12 cellular contexts compared by ENCODE assay signal in the genomic region with DNA sequence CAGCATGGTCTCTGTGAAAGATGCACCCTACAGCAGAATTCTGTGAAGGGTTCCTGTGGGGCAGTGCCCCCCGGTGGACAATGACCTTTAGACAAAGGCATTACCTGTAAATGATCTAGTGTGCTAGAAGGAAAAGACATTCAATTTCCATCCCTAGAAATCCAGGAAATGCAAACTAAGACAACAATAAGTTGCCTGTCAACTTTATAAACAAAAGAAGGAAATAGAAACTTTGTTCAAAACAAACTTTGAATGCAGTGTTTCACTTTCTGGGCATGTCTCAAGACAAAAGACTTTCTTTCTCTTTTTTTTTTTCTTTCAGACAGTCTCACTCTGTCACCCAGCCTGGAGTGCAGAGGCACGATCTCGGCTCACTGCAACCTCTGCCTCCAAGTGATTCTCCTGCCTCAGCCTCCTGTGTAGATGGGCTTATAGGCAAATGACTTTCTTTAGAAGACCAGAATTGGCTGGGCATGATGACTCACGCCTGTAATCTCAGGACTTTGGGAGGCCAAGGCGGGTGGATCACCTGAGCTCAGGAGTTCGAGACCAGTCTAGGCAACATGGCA. TPM values are rescaled to one million over a fixed set of nuclear protein-coding genes. Genes with fewer than 3 reads are reported as not detected.
DNase-seq lines count a peak whose midpoint lies in the region; ATAC-seq and TF ChIP-seq lines count a peak whose summit lies in the region.
"Had no signal": no experiment of that assay in that cellular context is flagged by ENCODE, and none has a peak within 500 bp of the region (broad histone marks: within the 10 kb centered on the region; RNA-seq: fewer than 3 reads in every experiment).

No MANE protein-coding gene starts in this region.

- H3K9ac ChIP-seq in SK-N-SH (no peak overlapping the region), mucosa of rectum (ENCODE audit: low read depth in 1 of 2, low read length in 2 of 2) (no peak overlapping the region)

- H3K4me3 ChIP-seq in SK-N-SH (ENCODE audit: low read depth in 2 of 2, low read length in 1 of 2) (no peak overlapping the region), HFF-Myc (replicated peaks; ENCODE audit: low read depth, low read length) (no peak overlapping the region), mucosa of rectum (ENCODE audit: low read length in 2 of 2) (peak overlapping the region in 1 of 2 donors; percentile 13)
- H3K4me3 ChIP-seq: uterus had no signal

- DNase-seq in SK-N-SH (no peak), HFF-Myc (ENCODE audit: extremely low read depth, low read depth) (no peak), left cardiac atrium (no peak), hepatic stellate cell (ENCODE audit: low spot score) (no peak)
- DNase-seq in activated T-helper 1 cell treated with anti-CD3 and anti-CD28 coated beads, Interleukin-12 subunit alpha, Interleukin-12 subunit beta, Interleukin-2, Interleukin-4 antibody, amounts not matched to agents 30 ng/mL and 10 ng/mL and 1 ng/mL, durations not matched to agents 14 hours and 24 hours and 36 hours (ENCODE audit: low spot score), result no peak
- DNase-seq in activated effector memory CD4-positive, alpha-beta T cell treated with Interleukin-2 at 50 U/mL for 16 hours, result no peak
- DNase-seq: ACHN, NCI-H1048, uterus had no signal

- peak overlapping the region; percentile 30 for H3K4me3 Mint-ChIP-seq in activated T-helper 1 cell treated with anti-CD3 and anti-CD28 coated beads, Interleukin-12 subunit alpha, Interleukin-12 subunit beta, Interleukin-2, Interleukin-4 antibody, amounts not matched to agents 30 ng/mL and 10 ng/mL and 1 ng/mL, durations not matched to agents 14 hours and 24 hours and 36 hours

- H3K9me2 ChIP-seq in SK-N-SH, result no peaks in the 10 kb centered on the region

- TF ChIP-seq RAD21 in SK-N-SH (IDR thresholded peaks at IDR 0.05; ENCODE audit: low read length), result no peak

- peaks cover 29% of the 10 kb centered on the region for H3K4me1 Mint-ChIP-seq in activated T-helper 1 cell treated with anti-CD3 and anti-CD28 coated beads, Interleukin-12 subunit alpha, Interleukin-12 subunit beta, Interleukin-2, Interleukin-4 antibody, amounts not matched to agents 30 ng/mL and 10 ng/mL and 1 ng/mL, durations not matched to agents 14 hours and 24 hours and 36 hours (ENCODE audit: low read depth)

- H3K4me1 ChIP-seq in SK-N-SH (ENCODE audit: control insufficient read depth in 1 of 2, insufficient read depth in 2 of 2, low read depth in 1 of 2, low read length in 1 of 2), result no peaks in the 10 kb centered on the region
- H3K4me1 ChIP-seq in mucosa of rectum (ENCODE audit: control insufficient read depth in 2 of 2, insufficient read depth in 2 of 2, low read length in 2 of 2), result peaks cover 13 to 27% of the 10 kb centered on the region in 2 donors
- H3K4me1 ChIP-seq: uterus had no signal

- no peak overlapping the region for H3K4me2 ChIP-seq in SK-N-SH

- no peaks in the 10 kb centered on the region for H3F3A ChIP-seq in SK-N-SH (replicated peaks; ENCODE audit: insufficient read depth)

- no peak overlapping the region for H2AFZ ChIP-seq in SK-N-SH (ENCODE audit: low read depth)

- H3K27ac Mint-ChIP-seq in activated T-helper 1 cell treated with anti-CD3 and anti-CD28 coated beads, Interleukin-12 subunit alpha, Interleukin-12 subunit beta, Interleukin-2, Interleukin-4 antibody, amounts not matched to agents 30 ng/mL and 10 ng/mL and 1 ng/mL, durations not matched to agents 14 hours and 24 hours and 36 hours, result peak overlapping the region; percentile 44

- H3K27me3 ChIP-seq in SK-N-SH (ENCODE audit: insufficient read depth) (peaks cover 10% of the 10 kb centered on the region; the same call in 1 of the 2 replicates), mucosa of rectum (ENCODE audit: control insufficient read depth in 2 of 2, insufficient read depth in 2 of 2, low read length in 2 of 2) (no peaks in the 10 kb centered on the region)
- H3K27me3 ChIP-seq: neutrophil, uterus had no signal

- H3K9me3 ChIP-seq in SK-N-SH, result no peaks in the 10 kb centered on the region
- no peaks in the 10 kb centered on the region for H3K9me3 ChIP-seq in mucosa of rectum (ENCODE audit: control insufficient read depth in 2 of 2, low read length in 2 of 2)
- H3K9me3 ChIP-seq: neutrophil, uterus had no signal

- no peaks in the 10 kb centered on the region for H3K36me3 ChIP-seq in SK-N-SH (replicated peaks in 1 of 2; ENCODE audit: control insufficient read depth in 1 of 2, insufficient read depth in 2 of 2, low read length in 1 of 2)
- no peaks in the 10 kb centered on the region for H3K36me3 ChIP-seq in mucosa of rectum (ENCODE audit: control insufficient read depth in 2 of 2, insufficient read depth in 2 of 2, low read length in 2 of 2)
- H3K36me3 ChIP-seq: neutrophil, uterus had no signal

- CTCF ChIA-PET in SK-N-SH (lab: Yijun Ruan, JAX), result interaction anchor here (3.3 to 19.6 kb wide), 2 partner anchors 17 to 95 kb away, joined by 47 to 632 read pairs; partner anchors contain the start of genes ETHE1 and ZNF575

- intact Hi-C loops in activated T-helper 1 cell treated with anti-CD3 and anti-CD28 coated beads, Interleukin-12 subunit alpha, Interleukin-12 subunit beta, Interleukin-2, Interleukin-4 antibody, amounts not matched to agents 30 ng/mL and 10 ng/mL and 1 ng/mL, durations not matched to agents 14 hours and 24 hours and 36 hours (cut with micrococcal nuclease), result loop anchor here (5.0 kb wide), 1 partner anchor 377 kb away; no protein-coding TSS in a partner anchor
- intact Hi-C loops in left cardiac atrium (cut with DNase I), result no loop called here

- no peaks in the 10 kb centered on the region for H3K79me2 ChIP-seq in SK-N-SH (ENCODE audit: insufficient read depth)

- TF ChIP-seq EP300 in SK-N-SH (IDR thresholded peaks at IDR 0.05; ENCODE audit: borderline replicate concordance in 1 of 2, low read depth in 1 of 2, low read length in 1 of 2), result no peak

- TF ChIP-seq CTCF in SK-N-SH (IDR thresholded peaks at IDR 0.05), result 0 out of 2 replicates have a peak, but pooled peaks have one; percentile 18
- peak; percentile 24 for TF ChIP-seq CTCF in HFF-Myc (IDR thresholded peaks at IDR 0.05; ENCODE audit: low read depth, low read length, missing control alignments)

- H4K20me1 ChIP-seq in SK-N-SH (ENCODE audit: insufficient read depth), result no peaks in the 10 kb centered on the region

- ATAC-seq in SK-N-SH treated with all-trans-retinoic acid at 6 μM for 48 hours (no peak), left cardiac atrium (no peak)

- no peaks in the 10 kb centered on the region for H3K36me3 Mint-ChIP-seq in activated T-helper 1 cell treated with anti-CD3 and anti-CD28 coated beads, Interleukin-12 subunit alpha, Interleukin-12 subunit beta, Interleukin-2, Interleukin-4 antibody, amounts not matched to agents 30 ng/mL and 10 ng/mL and 1 ng/mL, durations not matched to agents 14 hours and 24 hours and 36 hours (ENCODE audit: low read depth)

- 14% methylated on average over 6 of the region's 6 CpGs for WGBS in SK-N-SH (ENCODE audit: low lambda C conversion rate)

- H3K27ac ChIP-seq in SK-N-SH (ENCODE audit: low read depth in 2 of 2, low read length in 1 of 2) (no peak overlapping the region), mucosa of rectum (ENCODE audit: low read depth in 2 of 2, low read length in 2 of 2) (peak overlapping the region; percentile 39 to 58)
- H3K27ac ChIP-seq: neutrophil, uterus had no signal

- H3K9me3 Mint-ChIP-seq in activated T-helper 1 cell treated with anti-CD3 and anti-CD28 coated beads, Interleukin-12 subunit alpha, Interleukin-12 subunit beta, Interleukin-2, Interleukin-4 antibody, amounts not matched to agents 30 ng/mL and 10 ng/mL and 1 ng/mL, durations not matched to agents 14 hours and 24 hours and 36 hours, result no peaks in the 10 kb centered on the region

- POLR2A ChIA-PET in SK-N-SH (lab: Yijun Ruan, JAX), result interaction anchor here (0.9 kb wide), 1 partner anchor 15 kb away, joined by 3 read pairs; no protein-coding TSS in a partner anchor

- H3K27me3 Mint-ChIP-seq in activated T-helper 1 cell treated with anti-CD3 and anti-CD28 coated beads, Interleukin-12 subunit alpha, Interleukin-12 subunit beta, Interleukin-2, Interleukin-4 antibody, amounts not matched to agents 30 ng/mL and 10 ng/mL and 1 ng/mL, durations not matched to agents 14 hours and 24 hours and 36 hours (ENCODE audit: insufficient read depth), result peaks cover 9% of the 10 kb centered on the region

TF ChIP-seq in SK-N-SH, 30 proteins besides CTCF, POLR2A, EP300 and RAD21 (continues in another document):
- TF ChIP-seq CHD2 (IDR thresholded peaks at IDR 0.05; ENCODE audit: low read length, partially characterized antibody), result no peak
- TF ChIP-seq USF2 (IDR thresholded peaks at IDR 0.05; ENCODE audit: borderline replicate concordance, low read depth, low read length), result no peak

TF ChIP-seq in SK-N-SH treated with all-trans-retinoic acid at 6 μM for 48 hours, 23 proteins besides CTCF, POLR2A, EP300 and RAD21 (continues in another document):
- TF ChIP-seq ZC3H10 (CRISPR knock-in tag; IDR thresholded peaks at IDR 0.05) (no peak), RARB (CRISPR knock-in tag; IDR thresholded peaks at IDR 0.05) (no peak), OSR1 (CRISPR knock-in tag; IDR thresholded peaks at IDR 0.05) (no peak)

RNA-seq across cellular contexts. Expression of gene TEX101, which starts 15.5 kb away (rescaled TPM):
- polyA plus RNA-seq in SK-N-SH (2012; rRNA removed), result 0.07 and 0.32 TPM in 2 replicates
- polyA plus RNA-seq in SK-N-SH (2012; cell fraction: cytosol; rRNA removed), result 0.13 and 0.17 TPM in 2 replicates
- 0.17 TPM in 1 of 2 replicates, not detected in the other for polyA plus RNA-seq in SK-N-SH (2012; cell fraction: nucleus; rRNA removed)
- not detected in 2 replicates for total RNA-seq in activated T-helper 1 cell treated with anti-CD3 and anti-CD28 coated beads, Interleukin-12 subunit alpha, Interleukin-12 subunit beta, Interleukin-2, Interleukin-4 antibody, amounts not matched to agents 30 ng/mL and 10 ng/mL and 1 ng/mL, durations not matched to agents 14 hours and 24 hours and 36 hours
- total RNA-seq in left cardiac atrium, result not detected
- total RNA-seq: uterus had no signal

RNA-seq across cellular contexts. Expression of gene LYPD3, which starts 35.2 kb away (rescaled TPM):
- polyA plus RNA-seq in SK-N-SH (2012; rRNA removed), result 3.4 and 4.2 TPM in 2 replicates
- 2.3 and 2.8 TPM in 2 replicates for polyA plus RNA-seq in SK-N-SH (2012; cell fraction: cytosol; rRNA removed)
- polyA plus RNA-seq in SK-N-SH (2012; cell fraction: nucleus; rRNA removed), result 5.4 and 7.0 TPM in 2 replicates
- 4.1 and 5.3 TPM in 2 replicates for total RNA-seq in activated T-helper 1 cell treated with anti-CD3 and anti-CD28 coated beads, Interleukin-12 subunit alpha, Interleukin-12 subunit beta, Interleukin-2, Interleukin-4 antibody, amounts not matched to agents 30 ng/mL and 10 ng/mL and 1 ng/mL, durations not matched to agents 14 hours and 24 hours and 36 hours
- under 1 TPM; 0.35 to 0.42 TPM for total RNA-seq in left cardiac atrium

Comparison
In these comparisons a context has a peak if more than half of its experiments do, and no peak if none do; other contexts are left out.
1. H3K27ac ChIP-seq: peak in mucosa of rectum (2 of 2); none in SK-N-SH (0 of 2).